12 cellular contexts compared by ENCODE assay signal in genomic region chr19:14404322-14404721, GRCh38. TPM values are rescaled to one million over a fixed set of nuclear protein-coding genes. Genes with fewer than 3 reads are reported as not detected.
A peak's percentile ranks its signal among the peaks of the same experiment; 100 is the strongest.
DNase-seq lines count a peak whose midpoint lies in the region; ATAC-seq and TF ChIP-seq lines count a peak whose summit lies in the region.
"Had no signal": no experiment of that assay in that cellular context is flagged by ENCODE, and none has a peak within 500 bp of the region (broad histone marks: within the 10 kb centered on the region; RNA-seq: fewer than 3 reads in every experiment).

No MANE protein-coding gene starts in this region.

- H3K4me1 ChIP-seq in stomach: peaks cover 4 to 42% (median 29%) of the 10 kb centered on the region in 4 donors

- H3K9me3 Mint-ChIP-seq in activated T-cell treated with anti-CD3 and anti-CD28 coated beads, Interleukin-2, amount 50 U/mL, for 72 hours: no peaks in the 10 kb centered on the region
- no peaks in the 10 kb centered on the region for H3K9me3 Mint-ChIP-seq in activated naive CD8-positive, alpha-beta T cell treated with anti-CD3 and anti-CD28 coated beads for 36 hours
- no peaks in the 10 kb centered on the region for H3K9me3 Mint-ChIP-seq in stimulated activated memory B cell treated with anti-CD40 and anti-IgM and Interleukin-4, amounts not matched to agents 10 μg/mL and 1 μg/mL and 100 μg/mL, for 72 hours
- H3K9me3 Mint-ChIP-seq: H9 had no signal

- no peak overlapping the region for H3K4me3 Mint-ChIP-seq in activated T-cell treated with anti-CD3 and anti-CD28 coated beads, Interleukin-2, amount 50 U/mL, for 72 hours
- no peak overlapping the region for H3K4me3 Mint-ChIP-seq in activated naive CD8-positive, alpha-beta T cell treated with anti-CD3 and anti-CD28 coated beads for 36 hours
- no peak overlapping the region for H3K4me3 Mint-ChIP-seq in stimulated activated memory B cell treated with anti-CD40 and anti-IgM and Interleukin-4, amounts not matched to agents 10 μg/mL and 1 μg/mL and 100 μg/mL, for 72 hours
- H3K4me3 Mint-ChIP-seq: H9 had no signal

- intact Hi-C loops in stomach (cut with DNase I; ENCODE audit: low total_unique reads): no loop called here

- TF ChIP-seq POLR2A in stomach (IDR thresholded peaks at IDR 0.05): no peak

- H3K36me3 ChIP-seq in MG63 (peaks cover 77% of the 10 kb centered on the region), stomach (peaks cover 64 to 98% (median 95%) of the 10 kb centered on the region in 4 donors)

- H3K9me3 ChIP-seq in MG63 (no peaks in the 10 kb centered on the region), stomach (no peaks in the 10 kb centered on the region)
- H3K9me3 ChIP-seq: SK-N-SH had no signal

- peaks cover 29% of the 10 kb centered on the region for H3K4me1 Mint-ChIP-seq in activated T-cell treated with anti-CD3 and anti-CD28 coated beads, Interleukin-2, amount 50 U/mL, for 72 hours (ENCODE audit: low read depth)
- peaks cover 21% of the 10 kb centered on the region for H3K4me1 Mint-ChIP-seq in activated naive CD8-positive, alpha-beta T cell treated with anti-CD3 and anti-CD28 coated beads for 36 hours
- H3K4me1 Mint-ChIP-seq in stimulated activated memory B cell treated with anti-CD40 and anti-IgM and Interleukin-4, amounts not matched to agents 10 μg/mL and 1 μg/mL and 100 μg/mL, for 72 hours: peaks cover 41% of the 10 kb centered on the region

- no peak for ATAC-seq in activated T-cell treated with anti-CD3 and anti-CD28 coated beads, Interleukin-2, amount 50 U/mL, for 72 hours (replicated peaks in 1 of 2)
- no peak for ATAC-seq in stimulated activated memory B cell treated with anti-CD40 and anti-IgM and Interleukin-4, amounts not matched to agents 10 μg/mL and 1 μg/mL and 100 μg/mL, for 72 hours
- no peak for ATAC-seq in stimulated activated naive CD8-positive, alpha-beta T cell treated with anti-CD3 and anti-CD28 coated beads, Interleukin-15, Interleukin-2, amounts not matched to agents 100 U/mL and 50 U/mL, for 24 hours

- WGBS in stomach, 5 donors: 66 to 76% (median 73%) methylated on average over 7 to 9 of the region's 9 CpGs

- peak overlapping the region; percentile 69 for H3K27ac Mint-ChIP-seq in activated T-cell treated with anti-CD3 and anti-CD28 coated beads, Interleukin-2, amount 50 U/mL, for 72 hours
- H3K27ac Mint-ChIP-seq in activated naive CD8-positive, alpha-beta T cell treated with anti-CD3 and anti-CD28 coated beads for 36 hours: peak overlapping the region; percentile 45
- peak overlapping the region; percentile 13 for H3K27ac Mint-ChIP-seq in stimulated activated memory B cell treated with anti-CD40 and anti-IgM and Interleukin-4, amounts not matched to agents 10 μg/mL and 1 μg/mL and 100 μg/mL, for 72 hours
- H3K27ac Mint-ChIP-seq: H9 had no signal

- no peak for TF ChIP-seq CTCF in stomach (IDR thresholded peaks at IDR 0.05)

- no peaks in the 10 kb centered on the region for H3K27me3 Mint-ChIP-seq in activated T-cell treated with anti-CD3 and anti-CD28 coated beads, Interleukin-2, amount 50 U/mL, for 72 hours (ENCODE audit: low read depth)
- no peaks in the 10 kb centered on the region for H3K27me3 Mint-ChIP-seq in activated naive CD8-positive, alpha-beta T cell treated with anti-CD3 and anti-CD28 coated beads for 36 hours
- no peaks in the 10 kb centered on the region for H3K27me3 Mint-ChIP-seq in stimulated activated memory B cell treated with anti-CD40 and anti-IgM and Interleukin-4, amounts not matched to agents 10 μg/mL and 1 μg/mL and 100 μg/mL, for 72 hours

- peaks cover 22 to 52% of the 10 kb centered on the region in 2 donors for H3K36me3 Mint-ChIP-seq in activated T-cell treated with anti-CD3 and anti-CD28 coated beads, Interleukin-2, amount 50 U/mL, for 72 hours (ENCODE audit: insufficient read depth in 2 of 2)
- H3K36me3 Mint-ChIP-seq in activated naive CD8-positive, alpha-beta T cell treated with anti-CD3 and anti-CD28 coated beads for 36 hours: peaks cover 64% of the 10 kb centered on the region
- H3K36me3 Mint-ChIP-seq in stimulated activated memory B cell treated with anti-CD40 and anti-IgM and Interleukin-4, amounts not matched to agents 10 μg/mL and 1 μg/mL and 100 μg/mL, for 72 hours: peaks cover 83% of the 10 kb centered on the region

- TF ChIP-seq EP300 in stomach (IDR thresholded peaks at IDR 0.05): no peak

- DNase-seq in activated T-cell treated with anti-CD3 and anti-CD28 coated beads, Interleukin-2, amount 50 U/mL, for 72 hours: no peak
- DNase-seq in activated T-cell treated with anti-CD3 and anti-CD28 coated beads, Interleukin-2, amount 50 U/mL, for 48 hours: no peak
- DNase-seq in NCI-H2029 (lab: John Stamatoyannopoulos, UW) (peak; percentile 98), MG63 (no peak), stomach (no peak)
- no peak for DNase-seq in activated naive CD8-positive, alpha-beta T cell treated with anti-CD3 and anti-CD28 coated beads for 36 hours
- no peak for DNase-seq in stimulated activated naive CD8-positive, alpha-beta T cell treated with anti-CD3 and anti-CD28 coated beads, Interleukin-15, Interleukin-2, amounts not matched to agents 100 U/mL and 50 U/mL, for 24 hours
- DNase-seq: H9, MV-4-11, SK-N-SH had no signal

- H3K27me3 ChIP-seq in MG63 (no peaks in the 10 kb centered on the region), stomach (no peaks in the 10 kb centered on the region)

- no peak overlapping the region for H3K27ac ChIP-seq in stomach
- H3K27ac ChIP-seq: VCaP had no signal

- H3K4me3 ChIP-seq in MG63 (no peak overlapping the region), stomach (no peak overlapping the region)

RNA-seq across cellular contexts. Expression of gene DDX39A, which starts 14.8 kb away (rescaled TPM):
- 100 to 1,000 TPM; 225 to 236 TPM for total RNA-seq in activated T-cell treated with anti-CD3 and anti-CD28 coated beads, Interleukin-2, amount 50 U/mL, for 72 hours
- 100 to 1,000 TPM; 300 to 306 TPM for total RNA-seq in activated naive CD8-positive, alpha-beta T cell treated with anti-CD3 and anti-CD28 coated beads for 36 hours
- total RNA-seq in MG63 (2014; rRNA removed; shearing (Covaris generic); ENCODE audit: low replicate concordance): 227 and 342 TPM in 2 replicates
- 100 to 1,000 TPM in 3 of 5 donors, 10 to 100 TPM in 2; 37.1 to 298 (median 107) TPM for total RNA-seq in stomach
- 100 to 1,000 TPM in 2 of 3 donors, 10 to 100 TPM in 1; 68.3 to 136 (median 114) TPM for polyA plus RNA-seq in stomach

RNA-seq across cellular contexts. Expression of gene ADGRE5, which starts 23.1 kb away (rescaled TPM):
- total RNA-seq in activated T-cell treated with anti-CD3 and anti-CD28 coated beads, Interleukin-2, amount 50 U/mL, for 72 hours: 100 to 1,000 TPM; 316 to 369 TPM
- total RNA-seq in activated naive CD8-positive, alpha-beta T cell treated with anti-CD3 and anti-CD28 coated beads for 36 hours: 100 to 1,000 TPM; 219 to 223 TPM
- total RNA-seq in MG63 (2014; rRNA removed; shearing (Covaris generic); ENCODE audit: low replicate concordance): 37.5 and 56.7 TPM in 2 replicates
- 100 to 1,000 TPM in 1 of 5 donors, 10 to 100 TPM in 4; 12.3 to 128 (median 52.5) TPM for total RNA-seq in stomach
- 10 to 100 TPM; 11.4 to 26.5 (median 12.1) TPM for polyA plus RNA-seq in stomach

RNA-seq across cellular contexts. Expression of gene PKN1, which starts 28.8 kb away (rescaled TPM):
- 100 to 1,000 TPM; 239 to 278 TPM for total RNA-seq in activated T-cell treated with anti-CD3 and anti-CD28 coated beads, Interleukin-2, amount 50 U/mL, for 72 hours
- 100 to 1,000 TPM; 168 to 169 TPM for total RNA-seq in activated naive CD8-positive, alpha-beta T cell treated with anti-CD3 and anti-CD28 coated beads for 36 hours
- total RNA-seq in MG63 (2014; rRNA removed; shearing (Covaris generic); ENCODE audit: low replicate concordance): 105 and 128 TPM in 2 replicates
- 100 to 1,000 TPM in 2 of 5 donors, 10 to 100 TPM in 3; 44.2 to 268 (median 90.4) TPM for total RNA-seq in stomach
- 10 to 100 TPM; 42.0 to 95.6 (median 85.4) TPM for polyA plus RNA-seq in stomach

Comparison
In these comparisons a context has a peak if more than half of its experiments do, and no peak if none do; other contexts are left out.
1. H3K27ac Mint-ChIP-seq: peak in every context shown above with its lines; median percentile 69 in activated T-cell treated with anti-CD3 and anti-CD28 coated beads, Interleukin-2, amount 50 U/mL, for 72 hours; 45 in activated naive CD8-positive, alpha-beta T cell treated with anti-CD3 and anti-CD28 coated beads for 36 hours; 13 in stimulated activated memory B cell treated with anti-CD40 and anti-IgM and Interleukin-4, amounts not matched to agents 10 μg/mL and 1 μg/mL and 100 μg/mL, for 72 hours.